17 cellular contexts compared by ENCODE assay signal in genomic region chr6:16004934-16005673, GRCh38.
"Had no signal": no experiment of that assay in that cellular context is flagged by ENCODE, and none has a peak within 500 bp of the region (broad histone marks: within the 10 kb centered on the region; RNA-seq: fewer than 3 reads in every experiment).

No MANE protein-coding gene starts in this region.

- H2AFZ ChIP-seq: hepatocyte had no signal

- H3K27ac Mint-ChIP-seq: activated naive CD8-positive, alpha-beta T cell; activated T-helper 1 cell treated with anti-CD3 and anti-CD28 coated beads, Interleukin-12 subunit alpha, Interleukin-12 subunit beta, Interleukin-2, Interleukin-4 antibody, amounts not matched to agents 30 ng/mL and 10 ng/mL and 1 ng/mL, durations not matched to agents 14 hours and 24 hours and 36 hours; nephron progenitor cell; T-cell had no signal

- H3K36me3 Mint-ChIP-seq: activated naive CD8-positive, alpha-beta T cell; T-cell had no signal

- DNase-seq: activated CD4-positive, alpha-beta T cell treated with anti-CD3 and anti-CD28 coated beads for 1 hour; activated CD4-positive, alpha-beta T cell treated with anti-CD3 and anti-CD28 coated beads, Interleukin-2, amount 50 U/mL, for 48 hours; activated gamma-delta T cell treated with Interleukin-2 at 50 U/mL for 16 hours; amniotic stem cell; effector memory CD4-positive, alpha-beta T cell; foreskin fibroblast; nephron progenitor cell; occipital lobe; stimulated activated CD4-positive, alpha-beta T cell treated with anti-CD3 and anti-CD28 coated beads, Interleukin-2, amount 100 ng/mL, for 24 hours; stimulated activated naive CD4-positive, alpha-beta T cell treated with Interleukin-2 at 50 U/mL for 16 hours; T-cell; thyroid gland; WERI-Rb-1 had no signal

- H3K9me3 ChIP-seq: thyroid gland had no signal

- H3K79me2 ChIP-seq: hepatocyte had no signal

- H3K4me3 ChIP-seq: cardiac muscle cell, hepatocyte, thyroid gland had no signal

- H3K4me3 Mint-ChIP-seq: activated naive CD8-positive, alpha-beta T cell; activated T-helper 1 cell treated with anti-CD3 and anti-CD28 coated beads, Interleukin-12 subunit alpha, Interleukin-12 subunit beta, Interleukin-2, Interleukin-4 antibody, amounts not matched to agents 30 ng/mL and 10 ng/mL and 1 ng/mL, durations not matched to agents 14 hours and 24 hours and 36 hours; nephron progenitor cell; T-cell had no signal

- H3K4me2 ChIP-seq: hepatocyte had no signal

- H3K27me3 ChIP-seq: cardiac muscle cell, hepatocyte, thyroid gland had no signal

- H3K4me1 ChIP-seq: thyroid gland had no signal

- H3K4me1 Mint-ChIP-seq: nephron progenitor cell, T-cell had no signal

- H3K36me3 ChIP-seq: cardiac muscle cell, thyroid gland, WERI-Rb-1 had no signal

- ATAC-seq: T-cell had no signal

- H3K27ac ChIP-seq: cardiac muscle cell, hepatocyte, thyroid gland, WERI-Rb-1 had no signal
